Comparison of ENCODE assay signal across 27 cellular contexts in the genomic region with DNA sequence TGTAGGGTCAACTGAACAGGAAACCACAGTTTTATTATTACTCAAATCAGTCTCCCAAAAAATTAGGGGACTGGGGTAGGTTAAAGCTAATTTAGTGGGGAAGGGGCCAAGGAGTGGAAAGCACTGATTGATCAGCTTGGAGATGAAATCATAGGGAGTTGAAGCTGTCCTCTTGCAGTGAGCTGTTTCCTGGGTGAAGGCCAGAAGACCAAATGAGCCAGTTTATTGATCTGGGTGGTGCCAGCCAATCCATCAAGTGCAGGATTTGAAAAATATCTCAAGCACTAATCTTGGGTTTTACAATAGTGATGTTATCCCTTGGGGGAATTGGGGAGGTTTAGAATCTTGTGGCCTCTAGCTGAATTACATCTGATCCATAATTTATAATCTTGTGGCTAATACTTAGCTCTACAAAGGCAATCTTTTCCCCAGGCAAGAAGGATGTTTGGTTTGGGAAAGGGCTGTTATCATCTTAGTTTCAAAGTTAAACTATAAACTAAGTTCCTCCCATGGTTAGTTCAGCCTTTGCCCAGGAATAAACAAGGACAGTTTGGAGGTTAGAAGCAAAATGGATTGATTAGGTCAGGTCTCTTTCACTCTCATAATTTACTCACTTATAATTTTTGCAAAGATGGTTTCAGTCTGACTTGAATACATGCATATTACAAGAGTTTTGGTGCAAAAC.
DNase-seq lines count a peak whose midpoint lies in the region; ATAC-seq, FAIRE-seq and TF ChIP-seq lines count a peak whose summit lies in the region.
"Had no signal": no experiment of that assay in that cellular context is flagged by ENCODE, and none has a peak within 500 bp of the region (broad histone marks: within the 10 kb centered on the region; RNA-seq: fewer than 3 reads in every experiment).

No MANE protein-coding gene starts in this region.

- no peak overlapping the region for H3K4ac ChIP-seq in trophoblast cell (ENCODE audit: low read depth, low read length)

- no peak for FAIRE-seq in HepG2 (lab: Jason Lieb, UNC)
- FAIRE-seq: A549, GM12878, GM12892, GM18507 had no signal

- no peak overlapping the region for H2AK5ac ChIP-seq in trophoblast cell (ENCODE audit: low read length)

- no peak overlapping the region for H3K4me2 ChIP-seq in HepG2 (ENCODE audit: low read depth, low read length)
- H3K4me2 ChIP-seq in trophoblast cell (ENCODE audit: low read length), result no peak overlapping the region
- H3K4me2 ChIP-seq: A549; BLaER1 treated with 17β-estradiol and CSF1 and Interleukin-3, amounts not matched to agents 10 nM and 100 nM had no signal

- H2BK5ac ChIP-seq in trophoblast cell (ENCODE audit: low read depth, low read length, poor library complexity), result no peak overlapping the region

- no peaks in the 10 kb centered on the region for H3K79me2 ChIP-seq in HepG2 (ENCODE audit: insufficient read depth, low read length)
- no peaks in the 10 kb centered on the region for H3K79me2 ChIP-seq in trophoblast cell (ENCODE audit: control insufficient read depth, insufficient read depth, low read length, poor library complexity)

- DNase-seq in NCI-H82 (lab: John Stamatoyannopoulos, UW), result peak; percentile 2
- DNase-seq in NCI-H82 treated with DMSO at 0.1 percent for 48 hours (lab: John Stamatoyannopoulos, UW; ENCODE audit: unreplicated experiment), result no peak
- no peak for DNase-seq in HepG2 (ENCODE audit: low spot score)
- DNase-seq in mucosa of gallbladder (ENCODE audit: low spot score), result peak; percentile 66
- no peak for DNase-seq in trophoblast cell
- no peak for DNase-seq in Kasumi-1 (lab: John Stamatoyannopoulos, UW)
- DNase-seq in CD8-positive, alpha-beta memory T cell, result no peak
- DNase-seq: AML-193; CD4-positive, alpha-beta T cell; CD8-positive, alpha-beta T cell; COR-L47; DMS 273 treated with DMSO at 0.1 percent for 48 hours; DMS153; DMS53; DMS79; DND-41; EL; GDM1 had no signal

- H2BK120ac ChIP-seq in trophoblast cell (ENCODE audit: insufficient read depth, low read length, poor library complexity), result no peak overlapping the region

- H4K8ac ChIP-seq in trophoblast cell (ENCODE audit: low read depth, low read length), result no peak overlapping the region

- no peak overlapping the region for H3K23ac ChIP-seq in trophoblast cell (ENCODE audit: low read length)

- H3K4me1 ChIP-seq in liver (ENCODE audit: control insufficient read depth in 4 of 4, insufficient read depth in 4 of 4, low read length in 3 of 4) (peaks cover 0 to 13% (median 3%) of the 10 kb centered on the region in 4 donors), HepG2 (ENCODE audit: insufficient read depth, low read length) (no peaks in the 10 kb centered on the region), trophoblast cell (ENCODE audit: control insufficient read depth in 1 of 2, insufficient read depth in 2 of 2, low read length in 2 of 2) (no peaks in the 10 kb centered on the region)
- no peaks in the 10 kb centered on the region for H3K4me1 ChIP-seq in CD8-positive, alpha-beta memory T cell (ENCODE audit: insufficient read depth, low read length)
- H3K4me1 ChIP-seq: A549; BLaER1 treated with 17β-estradiol and CSF1 and Interleukin-3, amounts not matched to agents 10 nM and 100 nM had no signal

- no peaks in the 10 kb centered on the region for H3K27me3 ChIP-seq in liver (ENCODE audit: control insufficient read depth in 4 of 4, insufficient read depth in 4 of 4, low read length in 3 of 4)
- no peaks in the 10 kb centered on the region for H3K27me3 ChIP-seq in HepG2 (ENCODE audit: control insufficient read depth in 1 of 2, insufficient read depth in 2 of 2, low read length in 2 of 2)
- H3K27me3 ChIP-seq in trophoblast cell (ENCODE audit: insufficient read depth, low read length), result no peaks in the 10 kb centered on the region
- no peaks in the 10 kb centered on the region for H3K27me3 ChIP-seq in CD8-positive, alpha-beta memory T cell (ENCODE audit: insufficient read depth, low read length, poor library complexity, severe bottlenecking)
- H3K27me3 ChIP-seq: BLaER1 treated with 17β-estradiol and CSF1 and Interleukin-3, amounts not matched to agents 10 nM and 100 nM had no signal

- H2AFZ ChIP-seq in HepG2 (ENCODE audit: low read length) (no peak overlapping the region), trophoblast cell (ENCODE audit: insufficient read depth, low read length, poor library complexity) (no peak overlapping the region)

- BruUV-seq in HepG2 (replicated peaks; lab: Mats Ljungman, UMichigan), result no TSS peak

- no peak overlapping the region for H3K9ac ChIP-seq in liver (ENCODE audit: low read depth in 1 of 2, low read length in 2 of 2)
- H3K9ac ChIP-seq in HepG2 (ENCODE audit: insufficient read depth, low read depth, low read length), result no peak overlapping the region
- no peak overlapping the region for H3K9ac ChIP-seq in trophoblast cell (ENCODE audit: low read length)
- H3K9ac ChIP-seq: BLaER1 treated with 17β-estradiol and CSF1 and Interleukin-3, amounts not matched to agents 10 nM and 100 nM had no signal

- H4K20me1 ChIP-seq in HepG2 (ENCODE audit: insufficient read depth, low read length), result no peaks in the 10 kb centered on the region
- H4K20me1 ChIP-seq: BLaER1 treated with 17β-estradiol and CSF1 and Interleukin-3, amounts not matched to agents 10 nM and 100 nM had no signal

- intact Hi-C loops in HepG2 (cut with micrococcal nuclease; ENCODE audit: unreplicated experiment), result no loop called here

- no peak overlapping the region for H4K12ac ChIP-seq in trophoblast cell (ENCODE audit: low read depth, low read length)

- TF ChIP-seq POLR2A in HepG2 (IDR thresholded peaks at IDR 0.05; ENCODE audit: insufficient read depth in 1 of 2, low read depth in 2 of 2, low read length in 2 of 2), result no peak

- no peak overlapping the region for H3K18ac ChIP-seq in trophoblast cell (ENCODE audit: low read length)

- H3K4me1 Mint-ChIP-seq in CD8-positive, alpha-beta memory T cell, result no peaks in the 10 kb centered on the region
- H3K4me1 Mint-ChIP-seq: B cell had no signal

- CTCF ChIA-PET in HepG2 (lab: Yijun Ruan, JAX; ENCODE audit: low intra/inter-chr PET ratio, low total read pairs), result no interaction called here
- CTCF ChIA-PET in CD8-positive, alpha-beta memory T cell (lab: Charles Lee), result no interaction called here

- H3K36me3 ChIP-seq in liver (ENCODE audit: control insufficient read depth in 4 of 4, insufficient read depth in 3 of 4, low read depth in 1 of 4, low read length in 3 of 4) (no peaks in the 10 kb centered on the region), HepG2 (replicated peaks in 1 of 2; ENCODE audit: control insufficient read depth in 1 of 2, insufficient read depth in 2 of 2, low read length in 2 of 2) (no peaks in the 10 kb centered on the region), trophoblast cell (ENCODE audit: control insufficient read depth in 1 of 2, insufficient read depth in 2 of 2, low read length in 2 of 2) (no peaks in the 10 kb centered on the region)
- no peaks in the 10 kb centered on the region for H3K36me3 ChIP-seq in CD8-positive, alpha-beta memory T cell (ENCODE audit: insufficient read depth, low read length)
- H3K36me3 ChIP-seq: BLaER1 treated with 17β-estradiol and CSF1 and Interleukin-3, amounts not matched to agents 10 nM and 100 nM had no signal

- TF ChIP-seq CTCF in liver (IDR thresholded peaks at IDR 0.05; ENCODE audit: low read depth, low read length, missing input control) (no peak), HepG2 (CRISPR knock-in tag; IDR thresholded peaks at IDR 0.05) (no peak)

- ATAC-seq in HepG2, result no peak
- ATAC-seq: A549; CD8-positive, alpha-beta T cell; GM12878 had no signal

- peaks cover 0 to 1% (median 0%) of the 10 kb centered on the region in 4 donors for H3K9me3 ChIP-seq in liver (ENCODE audit: control insufficient read depth in 4 of 4, low read length in 3 of 4)
- peaks cover 56% of the 10 kb centered on the region for H3K9me3 ChIP-seq in HepG2 (ENCODE audit: low read length)
- H3K9me3 ChIP-seq in trophoblast cell (ENCODE audit: insufficient read depth, low read depth, low read length), result no peaks in the 10 kb centered on the region
- H3K9me3 ChIP-seq in CD8-positive, alpha-beta memory T cell (ENCODE audit: low read length), result no peaks in the 10 kb centered on the region
- H3K9me3 ChIP-seq: A549 had no signal

- H3K27ac ChIP-seq in liver (ENCODE audit: low read depth in 1 of 2, low read length in 2 of 2) (no peak overlapping the region), HepG2 (ENCODE audit: extremely low read length, insufficient read depth, low read length) (no peak overlapping the region), trophoblast cell (ENCODE audit: low read depth, low read length) (no peak overlapping the region)
- H3K27ac ChIP-seq in CD8-positive, alpha-beta memory T cell (ENCODE audit: low read depth, low read length), result no peak overlapping the region
- H3K27ac ChIP-seq: 22Rv1; A549; BLaER1 treated with 17β-estradiol and CSF1 and Interleukin-3, amounts not matched to agents 10 nM and 100 nM; C4-2B had no signal

- TF ChIP-seq RAD21 in liver (IDR thresholded peaks at IDR 0.05) (no peak), HepG2 (CRISPR knock-in tag; IDR thresholded peaks at IDR 0.05) (no peak)

- no peak overlapping the region for H3K14ac ChIP-seq in trophoblast cell (ENCODE audit: low read length)

- H4K91ac ChIP-seq in trophoblast cell (ENCODE audit: low read depth, low read length), result no peak overlapping the region

- H3K27me3 Mint-ChIP-seq in CD8-positive, alpha-beta memory T cell, result peaks cover 0 to 2% of the 10 kb centered on the region in 2 donors
- H3K27me3 Mint-ChIP-seq: CD4-positive, alpha-beta T cell had no signal

- H3K4me3 ChIP-seq in liver (ENCODE audit: low read depth in 1 of 3, low read length in 3 of 3), result no peak overlapping the region
- H3K4me3 ChIP-seq in HepG2 (replicated peaks in 1 of 3; ENCODE audit: insufficient read depth in 1 of 3, low read depth in 2 of 3, low read length in 3 of 3), result no peak overlapping the region
- H3K4me3 ChIP-seq in trophoblast cell (ENCODE audit: low read depth, low read length), result no peak overlapping the region
- H3K4me3 ChIP-seq in CD8-positive, alpha-beta memory T cell (ENCODE audit: low read length), result no peak overlapping the region
- H3K4me3 ChIP-seq: A549; BLaER1 treated with 17β-estradiol and CSF1 and Interleukin-3, amounts not matched to agents 10 nM and 100 nM; GM12878 had no signal

- peak overlapping the region; percentile 40 for H2BK12ac ChIP-seq in trophoblast cell (ENCODE audit: low read length)

- no peaks in the 10 kb centered on the region for H3K79me1 ChIP-seq in trophoblast cell (ENCODE audit: low read length)

- in situ Hi-C loops in HepG2 (cut with HindIII; ENCODE audit: extremely low pct_ligation_motif_present, low pct_unique_long_range_greater_than_20kb), result no loop called here

- POLR2A ChIA-PET in HepG2 (lab: Yijun Ruan, JAX), result no interaction called here
- POLR2A ChIA-PET in CD8-positive, alpha-beta memory T cell (lab: Charles Lee), result no interaction called here

- no peak overlapping the region for H3K4me3 Mint-ChIP-seq in CD8-positive, alpha-beta memory T cell
- H3K4me3 Mint-ChIP-seq: B cell; CD4-positive, alpha-beta T cell; CD8-positive, alpha-beta T cell had no signal

- H3K36me3 Mint-ChIP-seq in CD8-positive, alpha-beta memory T cell, result no peaks in the 10 kb centered on the region
- H3K36me3 Mint-ChIP-seq: CD8-positive, alpha-beta T cell had no signal

- no peak overlapping the region for H3K27ac Mint-ChIP-seq in CD8-positive, alpha-beta memory T cell
- H3K27ac Mint-ChIP-seq: B cell; CD4-positive, alpha-beta T cell; CD8-positive, alpha-beta T cell had no signal

- H3K9me3 Mint-ChIP-seq in CD8-positive, alpha-beta memory T cell, result peaks cover 2 to 45% (median 20%) of the 10 kb centered on the region in 5 donors

- TF ChIP-seq EP300 in HepG2 (IDR thresholded peaks at IDR 0.05; ENCODE audit: low read depth in 2 of 2, low read length in 2 of 2) (no peak), HepG2 (CRISPR knock-in tag; IDR thresholded peaks at IDR 0.05; ENCODE audit: borderline replicate concordance) (no peak)

Comparison
In these comparisons a context has a peak if more than half of its experiments do, and no peak if none do; other contexts are left out.
1. DNase-seq: peak in NCI-H82 (single experiment) and mucosa of gallbladder (single experiment); none in NCI-H82 treated with DMSO at 0.1 percent for 48 hours (single experiment), HepG2 (single experiment), trophoblast cell (0 of 2), Kasumi-1 (0 of 2) and CD8-positive, alpha-beta memory T cell (0 of 5).